In the genomic region with DNA sequence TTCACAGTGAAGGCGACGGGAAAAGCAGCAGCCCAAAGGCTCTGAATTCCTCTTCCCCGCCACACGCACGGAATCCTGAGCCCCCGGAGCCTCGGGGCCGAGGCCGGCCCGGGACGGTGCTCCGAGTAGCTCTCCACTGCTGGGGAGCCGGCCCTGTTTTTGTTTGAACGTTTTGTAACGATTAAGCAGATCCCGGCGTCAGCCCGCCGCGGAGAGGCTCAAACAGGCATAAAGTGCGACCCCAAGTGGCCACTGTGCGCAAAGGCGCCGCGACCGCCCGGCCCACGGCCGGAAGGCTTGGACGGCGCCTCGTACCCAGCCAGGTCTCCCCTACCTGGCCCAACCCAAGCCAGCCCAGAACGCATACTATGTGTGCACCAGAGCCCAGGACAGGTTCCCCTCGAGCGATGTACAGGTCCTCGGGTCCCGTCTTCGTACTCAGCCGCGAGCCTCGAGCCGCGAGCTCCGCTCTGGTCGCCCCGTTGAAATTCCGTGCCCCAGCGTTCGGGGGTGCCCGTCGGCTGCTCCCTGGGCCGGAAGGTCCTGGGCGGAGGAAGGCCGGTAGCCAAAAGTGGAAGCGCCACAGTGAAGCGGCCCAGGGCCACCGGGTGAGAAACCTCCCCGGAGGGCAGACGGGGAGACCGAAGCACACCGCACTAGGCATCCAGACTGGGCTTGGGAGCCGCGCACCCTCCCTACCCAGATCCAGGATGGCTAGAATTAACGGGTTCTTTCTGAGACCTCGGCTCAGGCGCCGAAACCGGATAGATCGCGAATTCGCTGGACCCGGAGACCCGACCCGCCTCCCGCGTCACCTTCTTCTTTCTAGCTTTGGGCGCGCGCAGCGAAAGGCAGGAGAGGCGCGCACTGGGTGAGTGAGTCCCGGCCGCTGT, we compare ENCODE assay signal across 1 cellular context.
TF ChIP-seq lines count a peak whose summit lies in the region.

No MANE protein-coding gene starts in this region.

TF ChIP-seq in HepG2, 621 proteins besides CTCF, POLR2A, EP300 and RAD21 (continued from another document and continues in another):
- TF ChIP-seq, protein P1, sequence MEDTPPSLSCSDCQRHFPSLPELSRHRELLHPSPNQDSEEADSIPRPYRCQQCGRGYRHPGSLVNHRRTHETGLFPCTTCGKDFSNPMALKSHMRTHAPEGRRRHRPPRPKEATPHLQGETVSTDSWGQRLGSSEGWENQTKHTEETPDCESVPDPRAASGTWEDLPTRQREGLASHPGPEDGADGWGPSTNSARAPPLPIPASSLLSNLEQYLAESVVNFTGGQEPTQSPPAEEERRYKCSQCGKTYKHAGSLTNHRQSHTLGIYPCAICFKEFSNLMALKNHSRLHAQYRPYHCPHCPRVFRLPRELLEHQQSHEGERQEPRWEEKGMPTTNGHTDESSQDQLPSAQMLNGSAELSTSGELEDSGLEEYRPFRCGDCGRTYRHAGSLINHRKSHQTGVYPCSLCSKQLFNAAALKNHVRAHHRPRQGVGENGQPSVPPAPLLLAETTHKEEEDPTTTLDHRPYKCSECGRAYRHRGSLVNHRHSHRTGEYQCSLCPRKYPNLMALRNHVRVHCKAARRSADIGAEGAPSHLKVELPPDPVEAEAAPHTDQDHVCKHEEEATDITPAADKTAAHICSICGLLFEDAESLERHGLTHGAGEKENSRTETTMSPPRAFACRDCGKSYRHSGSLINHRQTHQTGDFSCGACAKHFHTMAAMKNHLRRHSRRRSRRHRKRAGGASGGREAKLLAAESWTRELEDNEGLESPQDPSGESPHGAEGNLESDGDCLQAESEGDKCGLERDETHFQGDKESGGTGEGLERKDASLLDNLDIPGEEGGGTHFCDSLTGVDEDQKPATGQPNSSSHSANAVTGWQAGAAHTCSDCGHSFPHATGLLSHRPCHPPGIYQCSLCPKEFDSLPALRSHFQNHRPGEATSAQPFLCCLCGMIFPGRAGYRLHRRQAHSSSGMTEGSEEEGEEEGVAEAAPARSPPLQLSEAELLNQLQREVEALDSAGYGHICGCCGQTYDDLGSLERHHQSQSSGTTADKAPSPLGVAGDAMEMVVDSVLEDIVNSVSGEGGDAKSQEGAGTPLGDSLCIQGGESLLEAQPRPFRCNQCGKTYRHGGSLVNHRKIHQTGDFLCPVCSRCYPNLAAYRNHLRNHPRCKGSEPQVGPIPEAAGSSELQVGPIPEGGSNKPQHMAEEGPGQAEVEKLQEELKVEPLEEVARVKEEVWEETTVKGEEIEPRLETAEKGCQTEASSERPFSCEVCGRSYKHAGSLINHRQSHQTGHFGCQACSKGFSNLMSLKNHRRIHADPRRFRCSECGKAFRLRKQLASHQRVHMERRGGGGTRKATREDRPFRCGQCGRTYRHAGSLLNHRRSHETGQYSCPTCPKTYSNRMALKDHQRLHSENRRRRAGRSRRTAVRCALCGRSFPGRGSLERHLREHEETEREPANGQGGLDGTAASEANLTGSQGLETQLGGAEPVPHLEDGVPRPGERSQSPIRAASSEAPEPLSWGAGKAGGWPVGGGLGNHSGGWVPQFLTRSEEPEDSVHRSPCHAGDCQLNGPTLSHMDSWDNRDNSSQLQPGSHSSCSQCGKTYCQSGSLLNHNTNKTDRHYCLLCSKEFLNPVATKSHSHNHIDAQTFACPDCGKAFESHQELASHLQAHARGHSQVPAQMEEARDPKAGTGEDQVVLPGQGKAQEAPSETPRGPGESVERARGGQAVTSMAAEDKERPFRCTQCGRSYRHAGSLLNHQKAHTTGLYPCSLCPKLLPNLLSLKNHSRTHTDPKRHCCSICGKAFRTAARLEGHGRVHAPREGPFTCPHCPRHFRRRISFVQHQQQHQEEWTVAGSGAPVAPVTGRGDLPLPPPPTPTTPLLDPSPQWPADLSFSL (CRISPR knock-in tag; IDR thresholded peaks at IDR 0.05) = no peak
- TF ChIP-seq, protein P2, sequence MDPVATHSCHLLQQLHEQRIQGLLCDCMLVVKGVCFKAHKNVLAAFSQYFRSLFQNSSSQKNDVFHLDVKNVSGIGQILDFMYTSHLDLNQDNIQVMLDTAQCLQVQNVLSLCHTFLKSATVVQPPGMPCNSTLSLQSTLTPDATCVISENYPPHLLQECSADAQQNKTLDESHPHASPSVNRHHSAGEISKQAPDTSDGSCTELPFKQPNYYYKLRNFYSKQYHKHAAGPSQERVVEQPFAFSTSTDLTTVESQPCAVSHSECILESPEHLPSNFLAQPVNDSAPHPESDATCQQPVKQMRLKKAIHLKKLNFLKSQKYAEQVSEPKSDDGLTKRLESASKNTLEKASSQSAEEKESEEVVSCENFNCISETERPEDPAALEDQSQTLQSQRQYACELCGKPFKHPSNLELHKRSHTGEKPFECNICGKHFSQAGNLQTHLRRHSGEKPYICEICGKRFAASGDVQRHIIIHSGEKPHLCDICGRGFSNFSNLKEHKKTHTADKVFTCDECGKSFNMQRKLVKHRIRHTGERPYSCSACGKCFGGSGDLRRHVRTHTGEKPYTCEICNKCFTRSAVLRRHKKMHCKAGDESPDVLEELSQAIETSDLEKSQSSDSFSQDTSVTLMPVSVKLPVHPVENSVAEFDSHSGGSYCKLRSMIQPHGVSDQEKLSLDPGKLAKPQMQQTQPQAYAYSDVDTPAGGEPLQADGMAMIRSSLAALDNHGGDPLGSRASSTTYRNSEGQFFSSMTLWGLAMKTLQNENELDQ (CRISPR knock-in tag; IDR thresholded peaks at IDR 0.05; ENCODE audit: borderline replicate concordance) = no peak
- TF ChIP-seq, protein P3, sequence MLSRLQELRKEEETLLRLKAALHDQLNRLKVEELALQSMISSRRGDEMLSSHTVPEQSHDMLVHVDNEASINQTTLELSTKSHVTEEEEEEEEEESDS (CRISPR knock-in tag; IDR thresholded peaks at IDR 0.05; ENCODE audit: borderline replicate concordance) = no peak
- TF ChIP-seq, protein P4, sequence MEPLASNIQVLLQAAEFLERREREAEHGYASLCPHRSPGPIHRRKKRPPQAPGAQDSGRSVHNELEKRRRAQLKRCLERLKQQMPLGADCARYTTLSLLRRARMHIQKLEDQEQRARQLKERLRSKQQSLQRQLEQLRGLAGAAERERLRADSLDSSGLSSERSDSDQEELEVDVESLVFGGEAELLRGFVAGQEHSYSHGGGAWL (CRISPR knock-in tag; IDR thresholded peaks at IDR 0.05) = peak; percentile 43; the same call in 1 of the 2 replicates
- TF ChIP-seq MLLT10 (CRISPR knock-in tag; IDR thresholded peaks at IDR 0.05) = no peak
- TF ChIP-seq, protein P5, sequence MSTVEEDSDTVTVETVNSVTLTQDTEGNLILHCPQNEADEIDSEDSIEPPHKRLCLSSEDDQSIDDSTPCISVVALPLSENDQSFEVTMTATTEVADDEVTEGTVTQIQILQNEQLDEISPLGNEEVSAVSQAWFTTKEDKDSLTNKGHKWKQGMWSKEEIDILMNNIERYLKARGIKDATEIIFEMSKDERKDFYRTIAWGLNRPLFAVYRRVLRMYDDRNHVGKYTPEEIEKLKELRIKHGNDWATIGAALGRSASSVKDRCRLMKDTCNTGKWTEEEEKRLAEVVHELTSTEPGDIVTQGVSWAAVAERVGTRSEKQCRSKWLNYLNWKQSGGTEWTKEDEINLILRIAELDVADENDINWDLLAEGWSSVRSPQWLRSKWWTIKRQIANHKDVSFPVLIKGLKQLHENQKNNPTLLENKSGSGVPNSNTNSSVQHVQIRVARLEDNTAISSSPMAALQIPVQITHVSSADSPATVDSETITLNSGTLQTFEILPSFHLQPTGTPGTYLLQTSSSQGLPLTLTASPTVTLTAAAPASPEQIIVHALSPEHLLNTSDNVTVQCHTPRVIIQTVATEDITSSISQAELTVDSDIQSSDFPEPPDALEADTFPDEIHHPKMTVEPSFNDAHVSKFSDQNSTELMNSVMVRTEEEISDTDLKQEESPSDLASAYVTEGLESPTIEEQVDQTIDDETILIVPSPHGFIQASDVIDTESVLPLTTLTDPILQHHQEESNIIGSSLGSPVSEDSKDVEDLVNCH (CRISPR knock-in tag; IDR thresholded peaks at IDR 0.05) = no peak
- TF ChIP-seq HOXA9 (CRISPR knock-in tag; IDR thresholded peaks at IDR 0.05; ENCODE audit: borderline replicate concordance) = 0 out of 2 replicates have a peak, but pooled peaks have one; percentile 48
- TF ChIP-seq, protein P6, sequence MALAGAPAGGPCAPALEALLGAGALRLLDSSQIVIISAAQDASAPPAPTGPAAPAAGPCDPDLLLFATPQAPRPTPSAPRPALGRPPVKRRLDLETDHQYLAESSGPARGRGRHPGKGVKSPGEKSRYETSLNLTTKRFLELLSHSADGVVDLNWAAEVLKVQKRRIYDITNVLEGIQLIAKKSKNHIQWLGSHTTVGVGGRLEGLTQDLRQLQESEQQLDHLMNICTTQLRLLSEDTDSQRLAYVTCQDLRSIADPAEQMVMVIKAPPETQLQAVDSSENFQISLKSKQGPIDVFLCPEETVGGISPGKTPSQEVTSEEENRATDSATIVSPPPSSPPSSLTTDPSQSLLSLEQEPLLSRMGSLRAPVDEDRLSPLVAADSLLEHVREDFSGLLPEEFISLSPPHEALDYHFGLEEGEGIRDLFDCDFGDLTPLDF (CRISPR knock-in tag; IDR thresholded peaks at IDR 0.05) = no peak
- TF ChIP-seq, protein P7, sequence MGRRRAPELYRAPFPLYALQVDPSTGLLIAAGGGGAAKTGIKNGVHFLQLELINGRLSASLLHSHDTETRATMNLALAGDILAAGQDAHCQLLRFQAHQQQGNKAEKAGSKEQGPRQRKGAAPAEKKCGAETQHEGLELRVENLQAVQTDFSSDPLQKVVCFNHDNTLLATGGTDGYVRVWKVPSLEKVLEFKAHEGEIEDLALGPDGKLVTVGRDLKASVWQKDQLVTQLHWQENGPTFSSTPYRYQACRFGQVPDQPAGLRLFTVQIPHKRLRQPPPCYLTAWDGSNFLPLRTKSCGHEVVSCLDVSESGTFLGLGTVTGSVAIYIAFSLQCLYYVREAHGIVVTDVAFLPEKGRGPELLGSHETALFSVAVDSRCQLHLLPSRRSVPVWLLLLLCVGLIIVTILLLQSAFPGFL (CRISPR knock-in tag; IDR thresholded peaks at IDR 0.05) = no peak
- peak; percentile 66 for TF ChIP-seq GABPB1 (CRISPR knock-in tag; IDR thresholded peaks at IDR 0.05)
- TF ChIP-seq BORCS8-MEF2B (CRISPR knock-in tag; IDR thresholded peaks at IDR 0.05) = peak; percentile 67; the same call in 1 of the 2 replicates
- no peak for TF ChIP-seq RFX3 (CRISPR knock-in tag; IDR thresholded peaks at IDR 0.05)
- TF ChIP-seq, protein P8, sequence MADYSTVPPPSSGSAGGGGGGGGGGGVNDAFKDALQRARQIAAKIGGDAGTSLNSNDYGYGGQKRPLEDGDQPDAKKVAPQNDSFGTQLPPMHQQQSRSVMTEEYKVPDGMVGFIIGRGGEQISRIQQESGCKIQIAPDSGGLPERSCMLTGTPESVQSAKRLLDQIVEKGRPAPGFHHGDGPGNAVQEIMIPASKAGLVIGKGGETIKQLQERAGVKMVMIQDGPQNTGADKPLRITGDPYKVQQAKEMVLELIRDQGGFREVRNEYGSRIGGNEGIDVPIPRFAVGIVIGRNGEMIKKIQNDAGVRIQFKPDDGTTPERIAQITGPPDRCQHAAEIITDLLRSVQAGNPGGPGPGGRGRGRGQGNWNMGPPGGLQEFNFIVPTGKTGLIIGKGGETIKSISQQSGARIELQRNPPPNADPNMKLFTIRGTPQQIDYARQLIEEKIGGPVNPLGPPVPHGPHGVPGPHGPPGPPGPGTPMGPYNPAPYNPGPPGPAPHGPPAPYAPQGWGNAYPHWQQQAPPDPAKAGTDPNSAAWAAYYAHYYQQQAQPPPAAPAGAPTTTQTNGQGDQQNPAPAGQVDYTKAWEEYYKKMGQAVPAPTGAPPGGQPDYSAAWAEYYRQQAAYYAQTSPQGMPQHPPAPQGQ (CRISPR knock-in tag; IDR thresholded peaks at IDR 0.05; ENCODE audit: borderline replicate concordance) = 0 out of 2 replicates have a peak, but pooled peaks have one; percentile 65
- no peak for TF ChIP-seq ZNF260 (CRISPR knock-in tag; IDR thresholded peaks at IDR 0.05; ENCODE audit: borderline replicate concordance, low read depth)
- TF ChIP-seq, protein P9, sequence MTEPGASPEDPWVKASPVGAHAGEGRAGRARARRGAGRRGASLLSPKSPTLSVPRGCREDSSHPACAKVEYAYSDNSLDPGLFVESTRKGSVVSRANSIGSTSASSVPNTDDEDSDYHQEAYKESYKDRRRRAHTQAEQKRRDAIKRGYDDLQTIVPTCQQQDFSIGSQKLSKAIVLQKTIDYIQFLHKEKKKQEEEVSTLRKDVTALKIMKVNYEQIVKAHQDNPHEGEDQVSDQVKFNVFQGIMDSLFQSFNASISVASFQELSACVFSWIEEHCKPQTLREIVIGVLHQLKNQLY (CRISPR knock-in tag; IDR thresholded peaks at IDR 0.05) = no peak
- peak; percentile 95 for TF ChIP-seq ZNF883 (CRISPR knock-in tag; IDR thresholded peaks at IDR 0.05; ENCODE audit: not compliant biosample characterization)
- TF ChIP-seq, protein P10, sequence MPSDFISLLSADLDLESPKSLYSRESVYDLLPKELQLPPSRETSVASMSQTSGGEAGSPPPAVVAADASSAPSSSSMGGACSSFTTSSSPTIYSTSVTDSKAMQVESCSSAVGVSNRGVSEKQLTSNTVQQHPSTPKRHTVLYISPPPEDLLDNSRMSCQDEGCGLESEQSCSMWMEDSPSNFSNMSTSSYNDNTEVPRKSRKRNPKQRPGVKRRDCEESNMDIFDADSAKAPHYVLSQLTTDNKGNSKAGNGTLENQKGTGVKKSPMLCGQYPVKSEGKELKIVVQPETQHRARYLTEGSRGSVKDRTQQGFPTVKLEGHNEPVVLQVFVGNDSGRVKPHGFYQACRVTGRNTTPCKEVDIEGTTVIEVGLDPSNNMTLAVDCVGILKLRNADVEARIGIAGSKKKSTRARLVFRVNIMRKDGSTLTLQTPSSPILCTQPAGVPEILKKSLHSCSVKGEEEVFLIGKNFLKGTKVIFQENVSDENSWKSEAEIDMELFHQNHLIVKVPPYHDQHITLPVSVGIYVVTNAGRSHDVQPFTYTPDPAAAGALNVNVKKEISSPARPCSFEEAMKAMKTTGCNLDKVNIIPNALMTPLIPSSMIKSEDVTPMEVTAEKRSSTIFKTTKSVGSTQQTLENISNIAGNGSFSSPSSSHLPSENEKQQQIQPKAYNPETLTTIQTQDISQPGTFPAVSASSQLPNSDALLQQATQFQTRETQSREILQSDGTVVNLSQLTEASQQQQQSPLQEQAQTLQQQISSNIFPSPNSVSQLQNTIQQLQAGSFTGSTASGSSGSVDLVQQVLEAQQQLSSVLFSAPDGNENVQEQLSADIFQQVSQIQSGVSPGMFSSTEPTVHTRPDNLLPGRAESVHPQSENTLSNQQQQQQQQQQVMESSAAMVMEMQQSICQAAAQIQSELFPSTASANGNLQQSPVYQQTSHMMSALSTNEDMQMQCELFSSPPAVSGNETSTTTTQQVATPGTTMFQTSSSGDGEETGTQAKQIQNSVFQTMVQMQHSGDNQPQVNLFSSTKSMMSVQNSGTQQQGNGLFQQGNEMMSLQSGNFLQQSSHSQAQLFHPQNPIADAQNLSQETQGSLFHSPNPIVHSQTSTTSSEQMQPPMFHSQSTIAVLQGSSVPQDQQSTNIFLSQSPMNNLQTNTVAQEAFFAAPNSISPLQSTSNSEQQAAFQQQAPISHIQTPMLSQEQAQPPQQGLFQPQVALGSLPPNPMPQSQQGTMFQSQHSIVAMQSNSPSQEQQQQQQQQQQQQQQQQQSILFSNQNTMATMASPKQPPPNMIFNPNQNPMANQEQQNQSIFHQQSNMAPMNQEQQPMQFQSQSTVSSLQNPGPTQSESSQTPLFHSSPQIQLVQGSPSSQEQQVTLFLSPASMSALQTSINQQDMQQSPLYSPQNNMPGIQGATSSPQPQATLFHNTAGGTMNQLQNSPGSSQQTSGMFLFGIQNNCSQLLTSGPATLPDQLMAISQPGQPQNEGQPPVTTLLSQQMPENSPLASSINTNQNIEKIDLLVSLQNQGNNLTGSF (CRISPR knock-in tag; IDR thresholded peaks at IDR 0.05) = no peak
